ENCODE assay signal across 1 cellular context in the genomic region with DNA sequence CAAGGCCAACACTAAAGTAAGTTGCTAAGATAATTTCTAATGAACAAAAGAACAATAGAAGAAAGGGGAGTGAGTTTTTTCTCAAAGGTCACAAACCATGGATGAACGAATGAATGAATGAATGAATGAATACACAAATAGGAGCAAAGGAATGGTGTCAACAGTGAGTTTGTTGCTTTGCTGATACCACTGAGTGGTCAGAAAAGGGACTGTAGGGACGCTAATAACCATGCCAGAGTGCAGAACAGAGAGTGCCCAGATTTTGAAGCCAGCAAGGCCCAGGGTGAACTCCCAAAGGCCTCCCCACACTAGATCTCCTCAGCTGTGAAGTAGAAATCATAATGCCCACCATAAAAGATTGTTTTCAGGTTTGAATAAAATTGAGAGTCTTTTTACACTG.
TF ChIP-seq lines count a peak whose summit lies in the region.

No MANE protein-coding gene starts in this region.

TF ChIP-seq in H1, 55 proteins besides CTCF, POLR2A, EP300 and RAD21 (continued from another document):
- TF ChIP-seq, protein P1, sequence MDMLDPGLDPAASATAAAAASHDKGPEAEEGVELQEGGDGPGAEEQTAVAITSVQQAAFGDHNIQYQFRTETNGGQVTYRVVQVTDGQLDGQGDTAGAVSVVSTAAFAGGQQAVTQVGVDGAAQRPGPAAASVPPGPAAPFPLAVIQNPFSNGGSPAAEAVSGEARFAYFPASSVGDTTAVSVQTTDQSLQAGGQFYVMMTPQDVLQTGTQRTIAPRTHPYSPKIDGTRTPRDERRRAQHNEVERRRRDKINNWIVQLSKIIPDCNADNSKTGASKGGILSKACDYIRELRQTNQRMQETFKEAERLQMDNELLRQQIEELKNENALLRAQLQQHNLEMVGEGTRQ (IDR thresholded peaks at IDR 0.05; ENCODE audit: low read length) = no peak
- TF ChIP-seq, protein P2, sequence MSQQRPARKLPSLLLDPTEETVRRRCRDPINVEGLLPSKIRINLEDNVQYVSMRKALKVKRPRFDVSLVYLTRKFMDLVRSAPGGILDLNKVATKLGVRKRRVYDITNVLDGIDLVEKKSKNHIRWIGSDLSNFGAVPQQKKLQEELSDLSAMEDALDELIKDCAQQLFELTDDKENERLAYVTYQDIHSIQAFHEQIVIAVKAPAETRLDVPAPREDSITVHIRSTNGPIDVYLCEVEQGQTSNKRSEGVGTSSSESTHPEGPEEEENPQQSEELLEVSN (IDR thresholded peaks at IDR 0.05) = no peak
- TF ChIP-seq TAF1 (IDR thresholded peaks at IDR 0.05; ENCODE audit: low read depth, low read length) (no peak), SIN3A (conservative IDR thresholded peaks at IDR 0.05 in 1 of 2, IDR thresholded peaks at IDR 0.05 in 1 of 2; ENCODE audit: low read depth in 1 of 2, low read length in 2 of 2) (no peak)
